11 cellular contexts compared by ENCODE assay signal in genomic region chr10:111999205-111999914, GRCh38.
"Had no signal": no experiment of that assay in that cellular context is flagged by ENCODE, and none has a peak within 500 bp of the region (broad histone marks: within the 10 kb centered on the region; RNA-seq: fewer than 3 reads in every experiment).

No MANE protein-coding gene starts in this region.

- H3K9me3 ChIP-seq: ascending aorta had no signal

- FAIRE-seq: bronchial epithelial cell had no signal

- H3K36me3 ChIP-seq: ascending aorta had no signal

- DNase-seq: activated CD4-positive, alpha-beta T cell treated with anti-CD3 and anti-CD28 coated beads, Interleukin-2, amount 10 ng/mL, durations not matched to agents 24 days and 14 days; activated CD4-positive, CD25-positive, alpha-beta regulatory T cell; activated CD8-positive, alpha-beta memory T cell treated with anti-CD3 and anti-CD28 coated beads, Interleukin-2, amount 50 U/mL, for 48 hours; activated naive CD8-positive, alpha-beta T cell treated with anti-CD3 and anti-CD28 coated beads, Interleukin-2, amount 10 ng/mL, durations not matched to agents 7 days and 5 days; dermis blood vessel endothelial cell; left colon; SW 1271 had no signal

- H3K27me3 ChIP-seq: ascending aorta had no signal

- H3K4me3 ChIP-seq: ascending aorta, lung had no signal

- ATAC-seq: left colon; stimulated activated effector memory CD8-positive, alpha-beta T cell treated with anti-CD3 and anti-CD28 coated beads, Interleukin-12 subunit alpha, Interleukin-12 subunit beta, amount 100 ng/mL, for 72 hours had no signal

- H3K27ac ChIP-seq: ascending aorta had no signal
